In genomic region chr5:175485631-175486030, GRCh38 we compare ENCODE assay signal across 27 cellular contexts. TPM values are rescaled to one million over a fixed set of nuclear protein-coding genes. Genes with fewer than 3 reads are reported as not detected.
"Had no signal": no experiment of that assay in that cellular context is flagged by ENCODE, and none has a peak within 500 bp of the region (broad histone marks: within the 10 kb centered on the region; RNA-seq: fewer than 3 reads in every experiment).

No MANE protein-coding gene starts in this region.

- H3K9me3 ChIP-seq: body of pancreas, heart right ventricle, lower lobe of right lung, mucosa of descending colon, testis, vagina had no signal

- H3K27me3 ChIP-seq: body of pancreas, heart right ventricle, testis, vagina had no signal

- H3K27me3 Mint-ChIP-seq: activated B cell treated with CpG ODN at 0.5 μM for 24 hours; activated CD4-positive, alpha-beta memory T cell treated with anti-CD3 and anti-CD28 coated beads for 36 hours; activated CD4-positive, alpha-beta T cell treated with anti-CD3 and anti-CD28 coated beads for 36 hours; activated naive CD8-positive, alpha-beta T cell treated with anti-CD3 and anti-CD28 coated beads, Interleukin-2, amount 10 ng/mL, durations not matched to agents 7 days and 5 days; dendritic cell treated with granulocyte-macrophage colony-stimulating factor and Interleukin-4, amounts not matched to agents 40 ng/mL and 50 ng/mL, for 4 days; stimulated activated memory B cell treated with anti-CD40 and anti-IgM and Interleukin-4, amounts not matched to agents 10 μg/mL and 1 μg/mL and 100 μg/mL, for 72 hours; T-cell; type B pancreatic cell had no signal

- H3K9me3 Mint-ChIP-seq: activated B cell treated with CpG ODN at 0.5 μM for 24 hours; activated CD4-positive, alpha-beta memory T cell treated with anti-CD3 and anti-CD28 coated beads for 36 hours; activated naive CD8-positive, alpha-beta T cell treated with anti-CD3 and anti-CD28 coated beads, Interleukin-2, amount 10 ng/mL, durations not matched to agents 7 days and 5 days; dendritic cell treated with granulocyte-macrophage colony-stimulating factor and Interleukin-4, amounts not matched to agents 40 ng/mL and 50 ng/mL, for 4 days; stimulated activated memory B cell treated with anti-CD40 and anti-IgM and Interleukin-4, amounts not matched to agents 10 μg/mL and 1 μg/mL and 100 μg/mL, for 72 hours; T-cell had no signal

- H3K4me1 ChIP-seq: lower lobe of right lung, testis had no signal

- H3K27ac Mint-ChIP-seq: activated B cell treated with CpG ODN at 0.5 μM for 24 hours; activated CD4-positive, alpha-beta T cell treated with anti-CD3 and anti-CD28 coated beads for 36 hours; dendritic cell treated with granulocyte-macrophage colony-stimulating factor and Interleukin-4, amounts not matched to agents 40 ng/mL and 50 ng/mL, for 4 days; stimulated activated memory B cell treated with anti-CD40 and anti-IgM and Interleukin-4, amounts not matched to agents 10 μg/mL and 1 μg/mL and 100 μg/mL, for 72 hours; type B pancreatic cell had no signal

- ATAC-seq: activated CD4-positive, alpha-beta T cell treated with anti-CD3 and anti-CD28 coated beads for 36 hours; body of pancreas; heart right ventricle; lower lobe of right lung; mucosa of descending colon; sciatic nerve; SK-N-SH treated with all-trans-retinoic acid at 6 μM for 48 hours; stimulated activated memory B cell treated with anti-CD40 and anti-IgM and Interleukin-4, amounts not matched to agents 10 μg/mL and 1 μg/mL and 100 μg/mL, for 72 hours; T-cell had no signal

- H3K4me3 Mint-ChIP-seq: activated B cell treated with CpG ODN at 0.5 μM for 24 hours; activated CD4-positive, alpha-beta memory T cell treated with anti-CD3 and anti-CD28 coated beads for 36 hours; activated CD4-positive, alpha-beta T cell treated with anti-CD3 and anti-CD28 coated beads for 36 hours; activated naive CD8-positive, alpha-beta T cell treated with anti-CD3 and anti-CD28 coated beads, Interleukin-2, amount 10 ng/mL, durations not matched to agents 7 days and 5 days; dendritic cell treated with granulocyte-macrophage colony-stimulating factor and Interleukin-4, amounts not matched to agents 40 ng/mL and 50 ng/mL, for 4 days; stimulated activated memory B cell treated with anti-CD40 and anti-IgM and Interleukin-4, amounts not matched to agents 10 μg/mL and 1 μg/mL and 100 μg/mL, for 72 hours; type B pancreatic cell had no signal

- DNase-seq: activated B cell treated with CpG ODN at 0.5 μM for 24 hours; activated CD4-positive, alpha-beta memory T cell treated with anti-CD3 and anti-CD28 coated beads for 36 hours; activated CD4-positive, alpha-beta T cell treated with anti-CD3 and anti-CD28 coated beads for 36 hours; activated gamma-delta T cell treated with Interleukin-2 at 50 U/mL for 16 hours; activated naive CD8-positive, alpha-beta T cell treated with anti-CD3 and anti-CD28 coated beads, Interleukin-2, amount 10 ng/mL, durations not matched to agents 7 days and 5 days; activated T-cell treated with anti-CD3 and anti-CD28 coated beads, Interleukin-2, amount 50 U/mL, for 48 hours; amygdala; body of pancreas; effector CD4-positive, alpha-beta T cell; heart right ventricle; kidney; lower lobe of right lung; mesendoderm; mucosa of descending colon; stimulated activated CD4-positive, alpha-beta T cell treated with anti-CD3 and anti-CD28 coated beads, Interleukin-15, amount 100 ng/mL, for 24 hours; T-cell; T1000; testis had no signal

- H3K36me3 ChIP-seq: lower lobe of right lung had no signal

- H3K4me3 ChIP-seq: body of pancreas, heart right ventricle, lower lobe of right lung, mucosa of descending colon, smooth muscle cell, testis, vagina had no signal

- H3K27ac ChIP-seq: body of pancreas, heart right ventricle, lower lobe of right lung, testis, vagina had no signal

RNA-seq across cellular contexts. Expression of gene DRD1, which starts 41.6 kb away (rescaled TPM):
- total RNA-seq: activated B cell treated with CpG ODN at 0.5 μM for 24 hours; activated CD4-positive, alpha-beta memory T cell treated with anti-CD3 and anti-CD28 coated beads for 36 hours; activated CD4-positive, alpha-beta T cell treated with anti-CD3 and anti-CD28 coated beads for 36 hours; activated naive CD8-positive, alpha-beta T cell treated with anti-CD3 and anti-CD28 coated beads, Interleukin-2, amount 10 ng/mL, durations not matched to agents 7 days and 5 days; body of pancreas; epithelial cell of proximal tubule; renal cortical epithelial cell; T-cell; vagina had no signal
- polyA plus RNA-seq: heart right ventricle had no signal
